In genomic region chr2:47361505-47362229, GRCh38 we compare ENCODE assay signal across 4 cellular contexts. TPM values are rescaled to one million over a fixed set of nuclear protein-coding genes. Genes with fewer than 3 reads are reported as not detected.
"Had no signal": no experiment of that assay in that cellular context is flagged by ENCODE, and none has a peak within 500 bp of the region (broad histone marks: within the 10 kb centered on the region; RNA-seq: fewer than 3 reads in every experiment).

No MANE protein-coding gene starts in this region.

RNA-seq across cellular contexts. Expression of gene EPCAM, which starts 7.4 kb away (rescaled TPM):
- total RNA-seq: left ventricle myocardium inferior; mononuclear cell; naive thymus-derived CD8-positive, alpha-beta T cell; pulmonary artery endothelial cell had no signal
- polyA plus RNA-seq: naive thymus-derived CD8-positive, alpha-beta T cell had no signal
